In the genomic region with DNA sequence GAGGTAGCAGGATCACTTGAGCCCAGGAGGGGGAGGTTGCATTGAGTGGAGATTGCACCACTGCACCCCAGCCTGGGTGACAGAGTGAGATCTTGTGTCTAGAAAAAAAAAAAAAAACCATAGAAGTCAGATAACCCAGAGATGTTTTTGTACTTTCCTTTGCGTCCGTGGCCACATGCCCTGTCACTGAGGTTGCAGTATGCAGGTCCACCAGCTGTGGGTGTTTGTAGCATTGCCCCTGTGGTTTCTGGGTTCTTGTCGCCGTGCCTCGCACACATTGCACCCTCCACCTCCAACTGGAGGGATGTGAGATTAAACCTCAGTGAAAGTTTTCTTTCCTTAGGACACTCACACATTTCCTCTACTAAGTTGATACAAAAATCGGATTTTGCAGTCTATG, we compare ENCODE assay signal across 13 cellular contexts.
DNase-seq lines count a peak whose midpoint lies in the region; ATAC-seq, FAIRE-seq and TF ChIP-seq lines count a peak whose summit lies in the region.
"Had no signal": no experiment of that assay in that cellular context is flagged by ENCODE, and none has a peak within 500 bp of the region (broad histone marks: within the 10 kb centered on the region; RNA-seq: fewer than 3 reads in every experiment).

No MANE protein-coding gene starts in this region.

- H3K9me2 ChIP-seq in Karpas-422 (replicated peaks; ENCODE audit: insufficient read depth, low read length) = no peaks in the 10 kb centered on the region

- peaks cover 25% of the 10 kb centered on the region for H3K36me3 ChIP-seq in CD4-positive, CD25-positive, alpha-beta regulatory T cell (ENCODE audit: control insufficient read depth, insufficient read depth, low read length)
- no peaks in the 10 kb centered on the region for H3K36me3 ChIP-seq in thyroid gland
- H3K36me3 ChIP-seq in Karpas-422 (ENCODE audit: insufficient read depth, low read length) = peaks cover 13% of the 10 kb centered on the region; the same call in 1 of the 2 replicates

- no peaks in the 10 kb centered on the region for H3K9me3 ChIP-seq in CD4-positive, CD25-positive, alpha-beta regulatory T cell (ENCODE audit: control insufficient read depth in 2 of 2, low read length in 2 of 2)
- H3K9me3 ChIP-seq in thyroid gland (no peaks in the 10 kb centered on the region), Karpas-422 (ENCODE audit: low read length) (no peaks in the 10 kb centered on the region)
- H3K9me3 ChIP-seq: testis had no signal

- no peak overlapping the region for H2AFZ ChIP-seq in Karpas-422 (ENCODE audit: low read length)

- peaks cover 21% of the 10 kb centered on the region for H3K36me3 Mint-ChIP-seq in CD4-positive, CD25-positive, alpha-beta regulatory T cell
- H3K36me3 Mint-ChIP-seq in activated CD4-positive, alpha-beta T cell treated with anti-CD3 and anti-CD28 coated beads, Interleukin-2, amount 10 ng/mL, durations not matched to agents 24 days and 14 days (ENCODE audit: low read depth) = peaks cover 24% of the 10 kb centered on the region
- H3K36me3 Mint-ChIP-seq in activated naive CD4-positive, alpha-beta T cell treated with anti-CD3 and anti-CD28 coated beads for 36 hours (ENCODE audit: low read depth) = peaks cover 3% of the 10 kb centered on the region

- H3K4me2 ChIP-seq in Karpas-422 (ENCODE audit: low read depth, low read length, poor library complexity, severe bottlenecking) = no peak overlapping the region

- peaks cover 91% of the 10 kb centered on the region for H3K79me2 ChIP-seq in Karpas-422 (ENCODE audit: low read length)

- no peak overlapping the region for H3K27ac ChIP-seq in CD4-positive, CD25-positive, alpha-beta regulatory T cell (ENCODE audit: insufficient read depth, low read length, poor library complexity, severe bottlenecking)
- H3K27ac ChIP-seq in thyroid gland (no peak overlapping the region), Karpas-422 (ENCODE audit: low read length) (no peak overlapping the region)
- H3K27ac ChIP-seq: testis had no signal

- H3K9me3 Mint-ChIP-seq in CD4-positive, CD25-positive, alpha-beta regulatory T cell = no peaks in the 10 kb centered on the region
- no peaks in the 10 kb centered on the region for H3K9me3 Mint-ChIP-seq in activated CD4-positive, alpha-beta T cell treated with anti-CD3 and anti-CD28 coated beads, Interleukin-2, amount 10 ng/mL, durations not matched to agents 24 days and 14 days
- no peaks in the 10 kb centered on the region for H3K9me3 Mint-ChIP-seq in activated naive CD4-positive, alpha-beta T cell treated with anti-CD3 and anti-CD28 coated beads for 36 hours

- intact Hi-C loops in activated CD4-positive, alpha-beta T cell treated with anti-CD3 and anti-CD28 coated beads, Interleukin-2, amount 10 ng/mL, durations not matched to agents 24 days and 14 days (cut with micrococcal nuclease) = no loop called here
- intact Hi-C loops in activated naive CD4-positive, alpha-beta T cell treated with anti-CD3 and anti-CD28 coated beads for 36 hours (cut with micrococcal nuclease) = no loop called here
- intact Hi-C loops in thyroid gland (cut with DNase I) = no loop called here

- peak overlapping the region; percentile 23 for H3K4me3 ChIP-seq in CD4-positive, CD25-positive, alpha-beta regulatory T cell (ENCODE audit: low read depth, low read length)
- H3K4me3 ChIP-seq in thyroid gland (replicated peaks in 1 of 3) (no peak overlapping the region), Karpas-422 (ENCODE audit: low read length) (no peak overlapping the region)
- H3K4me3 ChIP-seq: testis had no signal

- TF ChIP-seq CTCF in thyroid gland (IDR thresholded peaks at IDR 0.05) = no peak

- H3K9ac ChIP-seq in Karpas-422 (ENCODE audit: low read length) = no peak overlapping the region

- peak; percentile 78 to 86 for ATAC-seq in CD4-positive, CD25-positive, alpha-beta regulatory T cell (ENCODE audit: low read depth in 2 of 2)
- ATAC-seq: right cardiac atrium had no signal

- peak overlapping the region; percentile 83 to 86 (median 85) for H3K27ac Mint-ChIP-seq in CD4-positive, CD25-positive, alpha-beta regulatory T cell
- H3K27ac Mint-ChIP-seq in activated CD4-positive, alpha-beta T cell treated with anti-CD3 and anti-CD28 coated beads, Interleukin-2, amount 10 ng/mL, durations not matched to agents 24 days and 14 days = peak overlapping the region; percentile 70
- H3K27ac Mint-ChIP-seq in activated naive CD4-positive, alpha-beta T cell treated with anti-CD3 and anti-CD28 coated beads for 36 hours = peak overlapping the region; percentile 22

- no peak for FAIRE-seq in GM12891 (lab: Jason Lieb, UNC)
- FAIRE-seq in frontal cortex (lab: Jason Lieb, UNC) = no peak
- FAIRE-seq: endothelial cell of umbilical vein had no signal

- H3K4me3 Mint-ChIP-seq in CD4-positive, CD25-positive, alpha-beta regulatory T cell = peak overlapping the region; percentile 18 to 76 (median 67)
- no peak overlapping the region for H3K4me3 Mint-ChIP-seq in activated CD4-positive, alpha-beta T cell treated with anti-CD3 and anti-CD28 coated beads, Interleukin-2, amount 10 ng/mL, durations not matched to agents 24 days and 14 days
- H3K4me3 Mint-ChIP-seq in activated naive CD4-positive, alpha-beta T cell treated with anti-CD3 and anti-CD28 coated beads for 36 hours = peak overlapping the region; percentile 32

- H3K4me1 Mint-ChIP-seq in CD4-positive, CD25-positive, alpha-beta regulatory T cell = peaks cover 33 to 79% (median 64%) of the 10 kb centered on the region in 4 donors
- peaks cover 47% of the 10 kb centered on the region for H3K4me1 Mint-ChIP-seq in activated CD4-positive, alpha-beta T cell treated with anti-CD3 and anti-CD28 coated beads, Interleukin-2, amount 10 ng/mL, durations not matched to agents 24 days and 14 days
- peaks cover 66% of the 10 kb centered on the region for H3K4me1 Mint-ChIP-seq in activated naive CD4-positive, alpha-beta T cell treated with anti-CD3 and anti-CD28 coated beads for 36 hours (ENCODE audit: low read depth)

- WGBS in thyroid gland, 2 donors = 85 to 90% methylated on average over 6 of the region's 6 CpGs

- no peak for TF ChIP-seq POLR2A in GM12891 (IDR thresholded peaks at IDR 0.05; ENCODE audit: low read depth, low read length)
- no peak for TF ChIP-seq POLR2A in thyroid gland (IDR thresholded peaks at IDR 0.05)

- H3K27me3 ChIP-seq in CD4-positive, CD25-positive, alpha-beta regulatory T cell (ENCODE audit: control insufficient read depth, insufficient read depth, low read length) = no peaks in the 10 kb centered on the region
- H3K27me3 ChIP-seq in thyroid gland (no peaks in the 10 kb centered on the region), Karpas-422 (ENCODE audit: low read length) (no peaks in the 10 kb centered on the region)
- H3K27me3 ChIP-seq: testis had no signal

- CTCF ChIA-PET in activated naive CD4-positive, alpha-beta T cell treated with anti-CD3 and anti-CD28 coated beads for 36 hours (lab: Charles Lee) = interaction anchor here (0.7 kb wide), 1 partner anchor 224 kb away, joined by 3 read pairs; no protein-coding TSS in a partner anchor

- no peaks in the 10 kb centered on the region for H3K27me3 Mint-ChIP-seq in CD4-positive, CD25-positive, alpha-beta regulatory T cell
- no peaks in the 10 kb centered on the region for H3K27me3 Mint-ChIP-seq in activated CD4-positive, alpha-beta T cell treated with anti-CD3 and anti-CD28 coated beads, Interleukin-2, amount 10 ng/mL, durations not matched to agents 24 days and 14 days
- no peaks in the 10 kb centered on the region for H3K27me3 Mint-ChIP-seq in activated naive CD4-positive, alpha-beta T cell treated with anti-CD3 and anti-CD28 coated beads for 36 hours (ENCODE audit: low read depth)

- H4K20me1 ChIP-seq in Karpas-422 (ENCODE audit: insufficient read depth, low read depth, low read length) = no peaks in the 10 kb centered on the region

- peaks cover 49% of the 10 kb centered on the region for H3K4me1 ChIP-seq in CD4-positive, CD25-positive, alpha-beta regulatory T cell (ENCODE audit: control insufficient read depth, insufficient read depth, low read length, poor library complexity, severe bottlenecking)
- H3K4me1 ChIP-seq in thyroid gland = no peaks in the 10 kb centered on the region
- H3K4me1 ChIP-seq in Karpas-422 (ENCODE audit: low read length) = peaks cover 27% of the 10 kb centered on the region
- H3K4me1 ChIP-seq: testis had no signal

- DNase-seq in CD4-positive, CD25-positive, alpha-beta regulatory T cell = peak in 2 of 3 donors; percentile 58 to 59
- DNase-seq in activated CD4-positive, alpha-beta T cell treated with anti-CD3 and anti-CD28 coated beads, Interleukin-2, amount 10 ng/mL, durations not matched to agents 24 days and 14 days = peak; percentile 82
- peak; percentile 58 for DNase-seq in activated naive CD4-positive, alpha-beta T cell treated with anti-CD3 and anti-CD28 coated beads for 36 hours
- DNase-seq in stimulated activated CD4-positive, alpha-beta T cell treated with anti-CD3 and anti-CD28 coated beads, Interleukin-4, amount 100 ng/mL, for 24 hours = peak; percentile 62
- DNase-seq in GM12891 (ENCODE audit: insufficient read length, low spot score) (no peak), thyroid gland (no peak), frontal cortex (ENCODE audit: low spot score in 2 of 2) (no peak), Karpas-422 (no peak)
- DNase-seq: amniotic stem cell, HCEC 1CT, right cardiac atrium, testis had no signal

TF ChIP-seq in GM12891, 5 proteins besides CTCF, POLR2A, EP300 and RAD21:
- no peak for TF ChIP-seq TAF1 (IDR thresholded peaks at IDR 0.05; ENCODE audit: low read depth, low read length)
- TF ChIP-seq PAX5 (IDR thresholded peaks at IDR 0.05; ENCODE audit: insufficient read depth, low read length, severe bottlenecking) = no peak
- no peak for TF ChIP-seq SPI1 (IDR thresholded peaks at IDR 0.05; ENCODE audit: low read depth, low read length)
- TF ChIP-seq POLR2AphosphoS5 (IDR thresholded peaks at IDR 0.05; ENCODE audit: low read depth, low read length) = no peak

Comparison
In these comparisons a context has a peak if more than half of its experiments do, and no peak if none do; other contexts are left out.
1. DNase-seq: peak in CD4-positive, CD25-positive, alpha-beta regulatory T cell (2 of 3), activated CD4-positive, alpha-beta T cell treated with anti-CD3 and anti-CD28 coated beads, Interleukin-2, amount 10 ng/mL, durations not matched to agents 24 days and 14 days (single experiment), activated naive CD4-positive, alpha-beta T cell treated with anti-CD3 and anti-CD28 coated beads for 36 hours (single experiment) and stimulated activated CD4-positive, alpha-beta T cell treated with anti-CD3 and anti-CD28 coated beads, Interleukin-4, amount 100 ng/mL, for 24 hours (single experiment); none in GM12891 (single experiment), thyroid gland (0 of 2), frontal cortex (0 of 2) and Karpas-422 (single experiment).
2. H3K27ac Mint-ChIP-seq: peak in every context shown above with its lines; median percentile 85 in CD4-positive, CD25-positive, alpha-beta regulatory T cell; 70 in activated CD4-positive, alpha-beta T cell treated with anti-CD3 and anti-CD28 coated beads, Interleukin-2, amount 10 ng/mL, durations not matched to agents 24 days and 14 days; 22 in activated naive CD4-positive, alpha-beta T cell treated with anti-CD3 and anti-CD28 coated beads for 36 hours.